Comparison of ENCODE assay signal across 1 cellular context in the genomic region with DNA sequence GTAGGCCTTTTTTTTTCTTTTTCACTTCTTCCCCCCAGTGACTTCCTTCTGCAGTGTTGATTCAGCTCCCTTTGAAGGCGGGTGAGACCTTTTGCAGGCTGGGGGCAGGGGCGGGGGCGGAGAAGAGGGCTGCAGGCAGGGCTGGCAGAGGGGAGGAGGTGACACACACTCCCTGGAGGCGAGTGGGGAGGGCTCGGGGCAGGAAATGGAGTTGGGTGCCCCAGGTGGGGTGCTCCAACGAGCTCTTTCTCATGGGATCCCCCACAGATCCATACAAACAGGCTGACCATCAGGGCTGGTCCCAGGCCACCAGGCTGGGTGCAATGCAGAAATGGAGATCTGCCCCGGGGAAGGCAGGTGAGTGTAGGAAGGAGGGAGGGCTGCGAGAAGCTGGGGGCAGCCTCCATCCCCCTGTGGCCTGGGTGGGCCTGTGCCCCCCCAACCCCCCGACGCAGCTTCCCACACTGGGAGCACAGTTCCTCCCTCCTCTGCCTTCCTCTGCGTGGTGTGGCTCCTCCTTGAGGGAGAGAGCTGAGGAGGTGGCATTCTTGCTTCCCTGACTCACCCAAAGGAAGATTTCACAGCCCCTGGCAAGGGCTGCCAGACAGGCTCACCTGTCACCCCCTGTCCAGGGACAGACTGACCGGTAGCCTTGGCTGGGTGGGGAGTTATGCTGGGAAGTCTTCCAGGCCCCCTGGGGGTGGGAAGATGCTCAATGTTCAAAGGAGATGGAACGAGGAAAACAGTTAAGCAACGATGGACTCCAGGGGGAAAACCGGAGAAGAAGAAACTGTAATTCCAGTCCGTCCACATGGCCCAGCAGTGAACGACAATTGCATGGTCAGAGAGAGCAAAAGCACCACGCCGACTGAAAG.
TF ChIP-seq lines count a peak whose summit lies in the region.

No MANE protein-coding gene starts in this region.

TF ChIP-seq in HEK293, 187 proteins besides CTCF, POLR2A, EP300 and RAD21 (continued from another document):
- TF ChIP-seq, protein P1, sequence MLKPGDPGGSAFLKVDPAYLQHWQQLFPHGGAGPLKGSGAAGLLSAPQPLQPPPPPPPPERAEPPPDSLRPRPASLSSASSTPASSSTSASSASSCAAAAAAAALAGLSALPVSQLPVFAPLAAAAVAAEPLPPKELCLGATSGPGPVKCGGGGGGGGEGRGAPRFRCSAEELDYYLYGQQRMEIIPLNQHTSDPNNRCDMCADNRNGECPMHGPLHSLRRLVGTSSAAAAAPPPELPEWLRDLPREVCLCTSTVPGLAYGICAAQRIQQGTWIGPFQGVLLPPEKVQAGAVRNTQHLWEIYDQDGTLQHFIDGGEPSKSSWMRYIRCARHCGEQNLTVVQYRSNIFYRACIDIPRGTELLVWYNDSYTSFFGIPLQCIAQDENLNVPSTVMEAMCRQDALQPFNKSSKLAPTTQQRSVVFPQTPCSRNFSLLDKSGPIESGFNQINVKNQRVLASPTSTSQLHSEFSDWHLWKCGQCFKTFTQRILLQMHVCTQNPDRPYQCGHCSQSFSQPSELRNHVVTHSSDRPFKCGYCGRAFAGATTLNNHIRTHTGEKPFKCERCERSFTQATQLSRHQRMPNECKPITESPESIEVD (tag by site-specific recombination; IDR thresholded peaks at IDR 0.05) = no peak
- TF ChIP-seq ZNF2 (tag by site-specific recombination; IDR thresholded peaks at IDR 0.05) (no peak), FEZF1 (tag by site-specific recombination; IDR thresholded peaks at IDR 0.05) (no peak), ZNF335 (tag by site-specific recombination; conservative IDR thresholded peaks at IDR 0.05) (no peak), ZNF132 (tag by site-specific recombination; IDR thresholded peaks at IDR 0.05; ENCODE audit: borderline replicate concordance) (no peak), YY2 (tag by site-specific recombination; IDR thresholded peaks at IDR 0.05) (no peak), ZNF184 (tag by site-specific recombination; IDR thresholded peaks at IDR 0.05) (no peak), ZNF621 (tag by site-specific recombination; IDR thresholded peaks at IDR 0.05) (no peak), GLIS2 (tag by site-specific recombination; IDR thresholded peaks at IDR 0.05) (peak; percentile 44), ZNF76 (tag by site-specific recombination; IDR thresholded peaks at IDR 0.05; ENCODE audit: borderline replicate concordance, low read depth) (no peak)
- TF ChIP-seq, protein P2, sequence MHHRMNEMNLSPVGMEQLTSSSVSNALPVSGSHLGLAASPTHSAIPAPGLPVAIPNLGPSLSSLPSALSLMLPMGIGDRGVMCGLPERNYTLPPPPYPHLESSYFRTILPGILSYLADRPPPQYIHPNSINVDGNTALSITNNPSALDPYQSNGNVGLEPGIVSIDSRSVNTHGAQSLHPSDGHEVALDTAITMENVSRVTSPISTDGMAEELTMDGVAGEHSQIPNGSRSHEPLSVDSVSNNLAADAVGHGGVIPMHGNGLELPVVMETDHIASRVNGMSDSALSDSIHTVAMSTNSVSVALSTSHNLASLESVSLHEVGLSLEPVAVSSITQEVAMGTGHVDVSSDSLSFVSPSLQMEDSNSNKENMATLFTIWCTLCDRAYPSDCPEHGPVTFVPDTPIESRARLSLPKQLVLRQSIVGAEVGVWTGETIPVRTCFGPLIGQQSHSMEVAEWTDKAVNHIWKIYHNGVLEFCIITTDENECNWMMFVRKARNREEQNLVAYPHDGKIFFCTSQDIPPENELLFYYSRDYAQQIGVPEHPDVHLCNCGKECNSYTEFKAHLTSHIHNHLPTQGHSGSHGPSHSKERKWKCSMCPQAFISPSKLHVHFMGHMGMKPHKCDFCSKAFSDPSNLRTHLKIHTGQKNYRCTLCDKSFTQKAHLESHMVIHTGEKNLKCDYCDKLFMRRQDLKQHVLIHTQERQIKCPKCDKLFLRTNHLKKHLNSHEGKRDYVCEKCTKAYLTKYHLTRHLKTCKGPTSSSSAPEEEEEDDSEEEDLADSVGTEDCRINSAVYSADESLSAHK (tag by site-specific recombination; IDR thresholded peaks at IDR 0.05) = no peak
- TF ChIP-seq, protein P3, sequence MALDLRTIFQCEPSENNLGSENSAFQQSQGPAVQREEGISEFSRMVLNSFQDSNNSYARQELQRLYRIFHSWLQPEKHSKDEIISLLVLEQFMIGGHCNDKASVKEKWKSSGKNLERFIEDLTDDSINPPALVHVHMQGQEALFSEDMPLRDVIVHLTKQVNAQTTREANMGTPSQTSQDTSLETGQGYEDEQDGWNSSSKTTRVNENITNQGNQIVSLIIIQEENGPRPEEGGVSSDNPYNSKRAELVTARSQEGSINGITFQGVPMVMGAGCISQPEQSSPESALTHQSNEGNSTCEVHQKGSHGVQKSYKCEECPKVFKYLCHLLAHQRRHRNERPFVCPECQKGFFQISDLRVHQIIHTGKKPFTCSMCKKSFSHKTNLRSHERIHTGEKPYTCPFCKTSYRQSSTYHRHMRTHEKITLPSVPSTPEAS (tag by site-specific recombination; IDR thresholded peaks at IDR 0.05) = no peak
